ENCODE assay signal across 1 cellular context in the genomic region with DNA sequence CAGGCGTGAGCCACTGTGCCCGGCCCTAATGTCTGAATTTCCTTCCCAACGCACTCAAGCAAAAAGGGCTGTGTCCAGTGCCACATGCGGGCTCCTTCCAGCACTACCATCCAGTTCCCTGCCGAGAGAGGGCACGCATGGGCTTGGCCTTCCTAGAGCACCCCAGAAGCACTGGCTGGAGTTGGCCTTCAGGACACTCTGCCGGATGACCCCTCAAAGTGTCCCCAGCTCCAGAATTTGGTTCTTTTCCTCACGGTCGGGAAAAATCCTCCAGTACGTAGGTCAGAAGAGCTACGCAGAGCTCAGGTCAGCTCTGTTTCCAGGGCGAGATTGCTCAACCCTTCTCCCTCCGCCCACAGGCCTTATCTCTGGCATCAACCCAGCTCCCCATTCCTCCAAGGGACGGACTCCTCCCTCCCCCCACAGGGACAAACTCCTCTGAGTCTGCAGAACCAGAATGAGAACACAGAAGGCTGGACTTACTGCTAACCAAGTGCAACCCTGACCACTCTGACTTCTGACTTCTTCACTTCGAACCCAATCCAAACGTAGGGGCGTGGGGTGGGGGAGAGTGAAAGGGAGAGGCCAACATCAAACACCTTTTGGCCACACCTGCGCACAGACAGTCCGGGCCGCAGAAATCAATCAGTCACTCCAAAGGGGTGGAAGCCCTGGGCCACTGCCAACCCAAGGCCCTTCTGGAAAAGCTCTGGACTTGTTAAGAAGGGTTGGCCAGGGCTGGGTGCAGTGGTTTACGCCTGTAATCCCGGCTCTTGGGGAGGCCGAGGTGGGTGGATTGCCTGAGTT.
TF ChIP-seq lines count a peak whose summit lies in the region.

No MANE protein-coding gene starts in this region.

TF ChIP-seq in GM23338, 12 proteins besides CTCF, POLR2A, EP300 and RAD21:
- TF ChIP-seq, protein P1, sequence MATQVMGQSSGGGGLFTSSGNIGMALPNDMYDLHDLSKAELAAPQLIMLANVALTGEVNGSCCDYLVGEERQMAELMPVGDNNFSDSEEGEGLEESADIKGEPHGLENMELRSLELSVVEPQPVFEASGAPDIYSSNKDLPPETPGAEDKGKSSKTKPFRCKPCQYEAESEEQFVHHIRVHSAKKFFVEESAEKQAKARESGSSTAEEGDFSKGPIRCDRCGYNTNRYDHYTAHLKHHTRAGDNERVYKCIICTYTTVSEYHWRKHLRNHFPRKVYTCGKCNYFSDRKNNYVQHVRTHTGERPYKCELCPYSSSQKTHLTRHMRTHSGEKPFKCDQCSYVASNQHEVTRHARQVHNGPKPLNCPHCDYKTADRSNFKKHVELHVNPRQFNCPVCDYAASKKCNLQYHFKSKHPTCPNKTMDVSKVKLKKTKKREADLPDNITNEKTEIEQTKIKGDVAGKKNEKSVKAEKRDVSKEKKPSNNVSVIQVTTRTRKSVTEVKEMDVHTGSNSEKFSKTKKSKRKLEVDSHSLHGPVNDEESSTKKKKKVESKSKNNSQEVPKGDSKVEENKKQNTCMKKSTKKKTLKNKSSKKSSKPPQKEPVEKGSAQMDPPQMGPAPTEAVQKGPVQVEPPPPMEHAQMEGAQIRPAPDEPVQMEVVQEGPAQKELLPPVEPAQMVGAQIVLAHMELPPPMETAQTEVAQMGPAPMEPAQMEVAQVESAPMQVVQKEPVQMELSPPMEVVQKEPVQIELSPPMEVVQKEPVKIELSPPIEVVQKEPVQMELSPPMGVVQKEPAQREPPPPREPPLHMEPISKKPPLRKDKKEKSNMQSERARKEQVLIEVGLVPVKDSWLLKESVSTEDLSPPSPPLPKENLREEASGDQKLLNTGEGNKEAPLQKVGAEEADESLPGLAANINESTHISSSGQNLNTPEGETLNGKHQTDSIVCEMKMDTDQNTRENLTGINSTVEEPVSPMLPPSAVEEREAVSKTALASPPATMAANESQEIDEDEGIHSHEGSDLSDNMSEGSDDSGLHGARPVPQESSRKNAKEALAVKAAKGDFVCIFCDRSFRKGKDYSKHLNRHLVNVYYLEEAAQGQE (IDR thresholded peaks at IDR 0.05; ENCODE audit: unreplicated experiment): no peak
- TF ChIP-seq, protein P2, sequence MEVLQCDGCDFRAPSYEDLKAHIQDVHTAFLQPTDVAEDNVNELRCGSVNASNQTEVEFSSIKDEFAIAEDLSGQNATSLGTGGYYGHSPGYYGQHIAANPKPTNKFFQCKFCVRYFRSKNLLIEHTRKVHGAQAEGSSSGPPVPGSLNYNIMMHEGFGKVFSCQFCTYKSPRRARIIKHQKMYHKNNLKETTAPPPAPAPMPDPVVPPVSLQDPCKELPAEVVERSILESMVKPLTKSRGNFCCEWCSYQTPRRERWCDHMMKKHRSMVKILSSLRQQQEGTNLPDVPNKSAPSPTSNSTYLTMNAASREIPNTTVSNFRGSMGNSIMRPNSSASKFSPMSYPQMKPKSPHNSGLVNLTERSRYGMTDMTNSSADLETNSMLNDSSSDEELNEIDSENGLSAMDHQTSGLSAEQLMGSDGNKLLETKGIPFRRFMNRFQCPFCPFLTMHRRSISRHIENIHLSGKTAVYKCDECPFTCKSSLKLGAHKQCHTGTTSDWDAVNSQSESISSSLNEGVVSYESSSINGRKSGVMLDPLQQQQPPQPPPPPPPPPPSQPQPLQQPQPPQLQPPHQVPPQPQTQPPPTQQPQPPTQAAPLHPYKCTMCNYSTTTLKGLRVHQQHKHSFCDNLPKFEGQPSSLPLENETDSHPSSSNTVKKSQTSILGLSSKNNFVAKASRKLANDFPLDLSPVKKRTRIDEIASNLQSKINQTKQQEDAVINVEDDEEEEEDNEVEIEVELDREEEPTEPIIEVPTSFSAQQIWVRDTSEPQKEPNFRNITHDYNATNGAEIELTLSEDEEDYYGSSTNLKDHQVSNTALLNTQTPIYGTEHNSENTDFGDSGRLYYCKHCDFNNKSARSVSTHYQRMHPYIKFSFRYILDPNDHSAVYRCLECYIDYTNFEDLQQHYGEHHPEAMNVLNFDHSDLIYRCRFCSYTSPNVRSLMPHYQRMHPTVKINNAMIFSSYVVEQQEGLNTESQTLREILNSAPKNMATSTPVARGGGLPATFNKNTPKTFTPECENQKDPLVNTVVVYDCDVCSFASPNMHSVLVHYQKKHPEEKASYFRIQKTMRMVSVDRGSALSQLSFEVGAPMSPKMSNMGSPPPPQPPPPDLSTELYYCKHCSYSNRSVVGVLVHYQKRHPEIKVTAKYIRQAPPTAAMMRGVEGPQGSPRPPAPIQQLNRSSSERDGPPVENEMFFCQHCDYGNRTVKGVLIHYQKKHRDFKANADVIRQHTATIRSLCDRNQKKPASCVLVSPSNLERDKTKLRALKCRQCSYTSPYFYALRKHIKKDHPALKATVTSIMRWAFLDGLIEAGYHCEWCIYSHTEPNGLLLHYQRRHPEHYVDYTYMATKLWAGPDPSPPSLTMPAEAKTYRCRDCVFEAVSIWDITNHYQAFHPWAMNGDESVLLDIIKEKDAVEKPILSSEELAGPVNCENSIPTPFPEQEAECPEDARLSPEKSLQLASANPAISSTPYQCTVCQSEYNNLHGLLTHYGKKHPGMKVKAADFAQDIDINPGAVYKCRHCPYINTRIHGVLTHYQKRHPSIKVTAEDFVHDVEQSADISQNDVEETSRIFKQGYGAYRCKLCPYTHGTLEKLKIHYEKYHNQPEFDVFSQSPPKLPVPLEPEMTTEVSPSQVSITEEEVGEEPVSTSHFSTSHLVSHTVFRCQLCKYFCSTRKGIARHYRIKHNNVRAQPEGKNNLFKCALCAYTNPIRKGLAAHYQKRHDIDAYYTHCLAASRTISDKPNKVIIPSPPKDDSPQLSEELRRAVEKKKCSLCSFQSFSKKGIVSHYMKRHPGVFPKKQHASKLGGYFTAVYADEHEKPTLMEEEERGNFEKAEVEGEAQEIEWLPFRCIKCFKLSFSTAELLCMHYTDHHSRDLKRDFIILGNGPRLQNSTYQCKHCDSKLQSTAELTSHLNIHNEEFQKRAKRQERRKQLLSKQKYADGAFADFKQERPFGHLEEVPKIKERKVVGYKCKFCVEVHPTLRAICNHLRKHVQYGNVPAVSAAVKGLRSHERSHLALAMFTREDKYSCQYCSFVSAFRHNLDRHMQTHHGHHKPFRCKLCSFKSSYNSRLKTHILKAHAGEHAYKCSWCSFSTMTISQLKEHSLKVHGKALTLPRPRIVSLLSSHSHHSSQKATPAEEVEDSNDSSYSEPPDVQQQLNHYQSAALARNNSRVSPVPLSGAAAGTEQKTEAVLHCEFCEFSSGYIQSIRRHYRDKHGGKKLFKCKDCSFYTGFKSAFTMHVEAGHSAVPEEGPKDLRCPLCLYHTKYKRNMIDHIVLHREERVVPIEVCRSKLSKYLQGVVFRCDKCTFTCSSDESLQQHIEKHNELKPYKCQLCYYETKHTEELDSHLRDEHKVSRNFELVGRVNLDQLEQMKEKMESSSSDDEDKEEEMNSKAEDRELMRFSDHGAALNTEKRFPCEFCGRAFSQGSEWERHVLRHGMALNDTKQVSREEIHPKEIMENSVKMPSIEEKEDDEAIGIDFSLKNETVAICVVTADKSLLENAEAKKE (CRISPR knock-in tag; IDR thresholded peaks at IDR 0.05): no peak
